In genomic region chr20:16898433-16898832, GRCh38 we compare ENCODE assay signal across 27 cellular contexts.
DNase-seq lines count a peak whose midpoint lies in the region; ATAC-seq and TF ChIP-seq lines count a peak whose summit lies in the region.
"Had no signal": no experiment of that assay in that cellular context is flagged by ENCODE, and none has a peak within 500 bp of the region (broad histone marks: within the 10 kb centered on the region; RNA-seq: fewer than 3 reads in every experiment).

No MANE protein-coding gene starts in this region.

- no peak overlapping the region for H3K23ac ChIP-seq in trophoblast cell (ENCODE audit: low read length)

- H3K9me3 ChIP-seq in trophoblast cell (ENCODE audit: insufficient read depth, low read depth, low read length) = no peaks in the 10 kb centered on the region
- H3K9me3 ChIP-seq: esophagus muscularis mucosa, sigmoid colon, upper lobe of left lung had no signal

- H4K8ac ChIP-seq in trophoblast cell (ENCODE audit: low read depth, low read length) = no peak overlapping the region

- H3K14ac ChIP-seq in trophoblast cell (ENCODE audit: low read length) = no peak overlapping the region

- no peaks in the 10 kb centered on the region for H3K79me2 ChIP-seq in trophoblast cell (ENCODE audit: control insufficient read depth, insufficient read depth, low read length, poor library complexity)

- ATAC-seq in GM21619 (IDR thresholded peaks at IDR 0.05; ENCODE audit: unreplicated experiment) = no peak
- ATAC-seq: naive thymus-derived CD4-positive, alpha-beta T cell had no signal

- no peak overlapping the region for H2BK12ac ChIP-seq in trophoblast cell (ENCODE audit: low read length)

- no CpG with 5 or more reads among the region's 4 CpGs for WGBS in trophoblast cell (ENCODE audit: extremely low coverage, insufficient coverage, insufficient read length)

- H3K4me3 ChIP-seq in AG10803 (ENCODE audit: low read length) (no peak overlapping the region), foreskin fibroblast (ENCODE audit: low read depth in 1 of 2, low read length in 2 of 2) (no peak overlapping the region), trophoblast cell (ENCODE audit: low read depth, low read length) (no peak overlapping the region)
- H3K4me3 ChIP-seq: esophagus muscularis mucosa, lung, sigmoid colon, upper lobe of left lung had no signal

- H3K4me2 ChIP-seq in trophoblast cell (ENCODE audit: low read length) = peak overlapping the region; percentile 12

- no peaks in the 10 kb centered on the region for H3K27me3 ChIP-seq in trophoblast cell (ENCODE audit: insufficient read depth, low read length)
- H3K27me3 ChIP-seq: esophagus muscularis mucosa, sigmoid colon, upper lobe of left lung had no signal

- H3K18ac ChIP-seq in trophoblast cell (ENCODE audit: low read length) = no peak overlapping the region

- H2AK5ac ChIP-seq in trophoblast cell (ENCODE audit: low read length) = no peak overlapping the region

- H2AFZ ChIP-seq in trophoblast cell (ENCODE audit: insufficient read depth, low read length, poor library complexity) = no peak overlapping the region

- H3K4ac ChIP-seq in trophoblast cell (ENCODE audit: low read depth, low read length) = no peak overlapping the region

- no peak overlapping the region for H3K27ac ChIP-seq in trophoblast cell (ENCODE audit: low read depth, low read length)
- H3K27ac ChIP-seq: esophagus muscularis mucosa, sigmoid colon, upper lobe of left lung, WERI-Rb-1 had no signal

- no peak overlapping the region for H3K9ac ChIP-seq in trophoblast cell (ENCODE audit: low read length)

- DNase-seq in AG10803 (ENCODE audit: low read depth) (peak; percentile 46), RPMI7951 (ENCODE audit: low read depth) (peak; percentile 39), foreskin fibroblast (peak; percentile 31 to 71), trophoblast cell (peak in 1 of 2 donors; percentile 34), NCI-H446 treated with DMSO at 0.1 percent for 48 hours (lab: John Stamatoyannopoulos, UW) (no peak), GM19240 (ENCODE audit: insufficient read length, low spot score) (no peak)
- DNase-seq in activated CD8-positive, alpha-beta memory T cell treated with anti-CD3 and anti-CD28 coated beads, Interleukin-2, amount 50 U/mL, for 4 hours = no peak
- DNase-seq: activated CD4-positive, alpha-beta T cell treated with anti-CD3 and anti-CD28 coated beads, Interleukin-2, amount 50 U/mL, for 48 hours; activated naive CD4-positive, alpha-beta T cell; CD4-positive, CD25-positive, alpha-beta regulatory T cell; DMS79; effector CD4-positive, alpha-beta T cell; head of caudate nucleus; KG1; naive thymus-derived CD4-positive, alpha-beta T cell; NCI-H1092 treated with DMSO at 0.1 percent for 48 hours; NCI-H69; SHP77 treated with DMSO at 0.1 percent for 48 hours; sigmoid colon; stimulated activated CD4-positive, alpha-beta T cell treated with anti-CD3 and anti-CD28 coated beads, Interleukin-2, amount 100 ng/mL, for 24 hours; stimulated activated naive CD4-positive, alpha-beta T cell treated with Interleukin-2 at 50 U/mL for 16 hours; T-helper 2 cell; upper lobe of left lung; WERI-Rb-1 had no signal

- H2BK120ac ChIP-seq in trophoblast cell (ENCODE audit: insufficient read depth, low read length, poor library complexity) = no peak overlapping the region

- no peaks in the 10 kb centered on the region for H3K36me3 ChIP-seq in trophoblast cell (ENCODE audit: control insufficient read depth in 1 of 2, insufficient read depth in 2 of 2, low read length in 2 of 2)
- H3K36me3 ChIP-seq: esophagus muscularis mucosa, sigmoid colon, upper lobe of left lung, WERI-Rb-1 had no signal

- TF ChIP-seq CTCF in AG10803 (conservative IDR thresholded peaks at IDR 0.05; ENCODE audit: low read length) = no peak
- no peak for TF ChIP-seq CTCF in foreskin fibroblast (IDR thresholded peaks at IDR 0.05; ENCODE audit: low read depth, low read length)

- H4K91ac ChIP-seq in trophoblast cell (ENCODE audit: low read depth, low read length) = no peak overlapping the region

- no peaks in the 10 kb centered on the region for H3K79me1 ChIP-seq in trophoblast cell (ENCODE audit: low read length)

- H3K4me1 ChIP-seq in trophoblast cell (ENCODE audit: control insufficient read depth in 1 of 2, insufficient read depth in 2 of 2, low read length in 2 of 2) = peaks cover 6 to 7% of the 10 kb centered on the region in 2 experiments
- H3K4me1 ChIP-seq: sigmoid colon had no signal

- H2BK5ac ChIP-seq in trophoblast cell (ENCODE audit: low read depth, low read length, poor library complexity) = no peak overlapping the region

- H4K12ac ChIP-seq in trophoblast cell (ENCODE audit: low read depth, low read length) = no peak overlapping the region

Comparison
In these comparisons a context has a peak if more than half of its experiments do, and no peak if none do; other contexts are left out.
1. DNase-seq: peak in AG10803 (single experiment), RPMI7951 (single experiment) and foreskin fibroblast (2 of 2); none in NCI-H446 treated with DMSO at 0.1 percent for 48 hours (single experiment), activated CD8-positive, alpha-beta memory T cell treated with anti-CD3 and anti-CD28 coated beads, Interleukin-2, amount 50 U/mL, for 4 hours (single experiment) and GM19240 (single experiment).